18 cellular contexts compared by ENCODE assay signal in the genomic region with DNA sequence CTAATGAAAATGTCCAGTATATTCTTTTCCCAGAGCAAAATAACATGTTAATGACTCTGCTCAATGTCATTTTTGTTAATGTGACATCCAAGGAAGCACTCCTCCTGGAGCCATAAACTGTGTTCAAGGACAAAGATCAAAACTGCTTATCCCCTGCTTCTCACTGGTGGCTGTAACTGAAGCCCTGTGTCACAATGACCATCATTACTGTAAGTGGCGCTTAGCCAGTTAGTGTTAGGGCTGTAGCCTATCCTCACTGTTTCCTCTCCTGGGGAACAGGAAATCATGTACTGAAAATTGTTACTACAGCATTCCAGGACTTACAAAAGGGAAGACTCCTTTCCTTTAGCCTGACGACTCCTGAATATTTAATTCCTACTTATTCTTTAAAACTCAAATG.
"Had no signal": no experiment of that assay in that cellular context is flagged by ENCODE, and none has a peak within 500 bp of the region (broad histone marks: within the 10 kb centered on the region; RNA-seq: fewer than 3 reads in every experiment).

No MANE protein-coding gene starts in this region.

- H3K27ac ChIP-seq: cardiac muscle cell, epithelial cell of prostate, heart left ventricle, parathyroid adenoma had no signal

- H2AFZ ChIP-seq: parathyroid adenoma had no signal

- H3K36me3 ChIP-seq: cardiac muscle cell, heart left ventricle had no signal

- H3K9me3 ChIP-seq: heart left ventricle had no signal

- H3K9ac ChIP-seq: parathyroid adenoma had no signal

- ATAC-seq: activated CD8-positive, alpha-beta T cell treated with anti-CD3 and anti-CD28 coated beads, Interleukin-2, amount 10 ng/mL, durations not matched to agents 7 days and 5 days; activated naive CD8-positive, alpha-beta T cell treated with anti-CD3 and anti-CD28 coated beads, Interleukin-2, amount 50 U/mL, for 24 hours; heart left ventricle; left lobe of liver; natural killer cell treated with Interleukin-12 subunit alpha and Interleukin-12 subunit beta and Interleukin-15 and Interleukin-18, amount 100 ng/mL, for 72 hours; right cardiac atrium; stimulated activated naive CD8-positive, alpha-beta T cell treated with anti-CD3 and anti-CD28 coated beads, Interleukin-15, Interleukin-2, amounts not matched to agents 100 U/mL and 50 U/mL, for 24 hours; T-helper 17 cell had no signal

- H3K27me3 ChIP-seq: cardiac muscle cell, heart left ventricle had no signal

- H3K4me1 ChIP-seq: heart left ventricle, parathyroid adenoma had no signal

- H3K4me3 ChIP-seq: cardiac muscle cell, heart left ventricle had no signal

- DNase-seq: activated CD4-positive, alpha-beta T cell treated with anti-CD3 and anti-CD28 coated beads, Interleukin-2, amount 10 ng/mL, durations not matched to agents 24 days and 14 days; activated CD8-positive, alpha-beta T cell treated with anti-CD3 and anti-CD28 coated beads, Interleukin-2, amount 10 ng/mL, durations not matched to agents 7 days and 5 days; activated gamma-delta T cell; activated naive CD4-positive, alpha-beta T cell treated with anti-CD3 and anti-CD28 coated beads, Interleukin-2, amount 50 U/mL, for 16 hours; activated naive CD8-positive, alpha-beta T cell treated with anti-CD3 and anti-CD28 coated beads, Interleukin-2, amount 50 U/mL, for 24 hours; heart left ventricle; kidney; nucleus accumbens; right cardiac atrium; stimulated activated CD4-positive, alpha-beta T cell treated with anti-CD3 and anti-CD28 coated beads, Interleukin-12 subunit alpha, Interleukin-12 subunit beta, amount 100 ng/mL, for 4 hours; stimulated activated CD4-positive, alpha-beta T cell treated with anti-CD3 and anti-CD28 coated beads, Interleukin-4, amount 100 ng/mL, for 4 hours; stimulated activated naive CD8-positive, alpha-beta T cell treated with anti-CD3 and anti-CD28 coated beads, Interleukin-15, Interleukin-2, amounts not matched to agents 100 U/mL and 50 U/mL, for 24 hours; T-helper 17 cell had no signal

- H3K79me2 ChIP-seq: parathyroid adenoma had no signal
